ENCODE assay signal across 9 cellular contexts in genomic region chr17:17994271-17994670, GRCh38. TPM values are rescaled to one million over a fixed set of nuclear protein-coding genes. Genes with fewer than 3 reads are reported as not detected.
DNase-seq lines count a peak whose midpoint lies in the region; ATAC-seq and TF ChIP-seq lines count a peak whose summit lies in the region.
"Had no signal": no experiment of that assay in that cellular context is flagged by ENCODE, and none has a peak within 500 bp of the region (broad histone marks: within the 10 kb centered on the region; RNA-seq: fewer than 3 reads in every experiment).

No MANE protein-coding gene starts in this region.

- no peak for ATAC-seq in HG03196 (IDR thresholded peaks at IDR 0.05; ENCODE audit: unreplicated experiment)
- ATAC-seq in GM18858 (IDR thresholded peaks at IDR 0.05; ENCODE audit: unreplicated experiment): no peak

- H3K4me1 ChIP-seq in BLaER1 treated with 17β-estradiol and CSF1 and Interleukin-3, amounts not matched to agents 10 nM and 100 nM: peaks cover 0 to 19% (median 12%) of the 10 kb centered on the region in 10 experiments; a peak in 14 of 20 replicates
- H3K4me1 ChIP-seq in adipocyte (ENCODE audit: control insufficient read depth, insufficient read depth, low read length) (peaks cover 19% of the 10 kb centered on the region), liver (ENCODE audit: control insufficient read depth in 4 of 4, insufficient read depth in 4 of 4, low read length in 3 of 4) (no peaks in the 10 kb centered on the region)

- no peaks in the 10 kb centered on the region for H3K27me3 ChIP-seq in BLaER1 treated with 17β-estradiol and CSF1 and Interleukin-3, amounts not matched to agents 10 nM and 100 nM
- no peaks in the 10 kb centered on the region for H3K27me3 ChIP-seq in adipocyte (replicated peaks; ENCODE audit: control insufficient read depth, insufficient read depth, low read length)
- no peaks in the 10 kb centered on the region for H3K27me3 ChIP-seq in liver (ENCODE audit: control insufficient read depth in 4 of 4, insufficient read depth in 4 of 4, low read length in 3 of 4)

- H3K9ac ChIP-seq in BLaER1 treated with 17β-estradiol and CSF1 and Interleukin-3, amounts not matched to agents 10 nM and 100 nM: no peak overlapping the region; a peak in 1 of 22 replicates
- H3K9ac ChIP-seq in adipocyte (ENCODE audit: low read length) (no peak overlapping the region), liver (ENCODE audit: low read depth in 1 of 2, low read length in 2 of 2) (no peak overlapping the region)

- DNase-seq in Kasumi-1 (lab: John Stamatoyannopoulos, UW): peak; percentile 0 to 10
- DNase-seq in adipocyte (ENCODE audit: low read depth): peak; percentile 19
- no peak for DNase-seq in amniotic stem cell (lab: John Stamatoyannopoulos, UW)
- no peak for DNase-seq in NCI-H2081 (lab: John Stamatoyannopoulos, UW)

- H3K36me3 ChIP-seq in BLaER1 treated with 17β-estradiol and CSF1 and Interleukin-3, amounts not matched to agents 10 nM and 100 nM: no peaks in the 10 kb centered on the region
- H3K36me3 ChIP-seq in adipocyte (ENCODE audit: control insufficient read depth, insufficient read depth, low read length, severe bottlenecking) (no peaks in the 10 kb centered on the region), liver (ENCODE audit: control insufficient read depth in 4 of 4, insufficient read depth in 3 of 4, low read depth in 1 of 4, low read length in 3 of 4) (no peaks in the 10 kb centered on the region)

- WGBS in liver: 73% methylated on average over 13 of the region's 13 CpGs

- TF ChIP-seq CTCF in liver (IDR thresholded peaks at IDR 0.05; ENCODE audit: low read depth, low read length, missing input control): peak; percentile 24

- H3K27ac ChIP-seq in BLaER1 treated with 17β-estradiol and CSF1 and Interleukin-3, amounts not matched to agents 10 nM and 100 nM: no peak overlapping the region
- H3K27ac ChIP-seq in liver (ENCODE audit: low read depth in 1 of 2, low read length in 2 of 2): no peak overlapping the region
- H3K27ac ChIP-seq: HL-60 had no signal

- H3K4me3 ChIP-seq in BLaER1 treated with 17β-estradiol and CSF1 and Interleukin-3, amounts not matched to agents 10 nM and 100 nM: no peak overlapping the region
- H3K4me3 ChIP-seq in adipocyte (ENCODE audit: low read length) (no peak overlapping the region), liver (ENCODE audit: low read depth in 1 of 3, low read length in 3 of 3) (no peak overlapping the region)

- TF ChIP-seq RAD21 in liver (IDR thresholded peaks at IDR 0.05): peak; percentile 26 to 67

- H3K4me2 ChIP-seq in BLaER1 treated with 17β-estradiol and CSF1 and Interleukin-3, amounts not matched to agents 10 nM and 100 nM: peak overlapping the region in 9 of 11 experiments; percentile 10 to 64 (median 41); a peak in 13 of 22 replicates

- no peaks in the 10 kb centered on the region for H3K9me3 ChIP-seq in BLaER1 treated with 17β-estradiol and CSF1 and Interleukin-3, amounts not matched to agents 10 nM and 100 nM (replicated peaks in 1 of 11)
- H3K9me3 ChIP-seq in adipocyte (ENCODE audit: control insufficient read depth, low read length): no peaks in the 10 kb centered on the region
- H3K9me3 ChIP-seq in liver (ENCODE audit: control insufficient read depth in 4 of 4, low read length in 3 of 4): no peaks in the 10 kb centered on the region

- H4K20me1 ChIP-seq in BLaER1 treated with 17β-estradiol and CSF1 and Interleukin-3, amounts not matched to agents 10 nM and 100 nM: no peaks in the 10 kb centered on the region

TF ChIP-seq in liver, 16 proteins besides CTCF, POLR2A, EP300 and RAD21:
- no peak for TF ChIP-seq REST (IDR thresholded peaks at IDR 0.05)

RNA-seq across cellular contexts. Expression of gene DRC3, which starts 21.6 kb away (rescaled TPM):
- 1 to 10 TPM in 1 of 2 donors, under 1 TPM in 1; 0.61 to 1.5 TPM for total RNA-seq in liver
- polyA plus RNA-seq in liver: 1 to 10 TPM in 1 of 2 donors, under 1 TPM in 1; 0.72 to 1.5 TPM

RNA-seq across cellular contexts. Expression of gene TOM1L2, which starts 22.1 kb away (rescaled TPM):
- 10 to 100 TPM in 1 of 2 donors, 1 to 10 TPM in 1; 5.0 to 24.0 TPM for total RNA-seq in liver
- polyA plus RNA-seq in liver: 10 to 100 TPM in 1 of 2 donors, 1 to 10 TPM in 1; 8.4 to 10.3 TPM

RNA-seq across cellular contexts. Expression of gene ATPAF2, which starts 44.7 kb away (rescaled TPM):
- total RNA-seq in liver: 10 to 100 TPM; 12.9 to 14.4 TPM
- polyA plus RNA-seq in liver: 10 to 100 TPM; 19.1 to 20.1 TPM

RNA-seq across cellular contexts. Expression of gene GID4, which starts 44.9 kb away (rescaled TPM):
- total RNA-seq in liver: 1 to 10 TPM; 4.4 to 4.9 TPM
- 1 to 10 TPM; 1.7 to 3.0 TPM for polyA plus RNA-seq in liver

Comparison
In these comparisons a context has a peak if more than half of its experiments do, and no peak if none do; other contexts are left out.
1. DNase-seq: peak in Kasumi-1 (2 of 2) and adipocyte (single experiment); none in amniotic stem cell (single experiment) and NCI-H2081 (0 of 2).